In the genomic region with DNA sequence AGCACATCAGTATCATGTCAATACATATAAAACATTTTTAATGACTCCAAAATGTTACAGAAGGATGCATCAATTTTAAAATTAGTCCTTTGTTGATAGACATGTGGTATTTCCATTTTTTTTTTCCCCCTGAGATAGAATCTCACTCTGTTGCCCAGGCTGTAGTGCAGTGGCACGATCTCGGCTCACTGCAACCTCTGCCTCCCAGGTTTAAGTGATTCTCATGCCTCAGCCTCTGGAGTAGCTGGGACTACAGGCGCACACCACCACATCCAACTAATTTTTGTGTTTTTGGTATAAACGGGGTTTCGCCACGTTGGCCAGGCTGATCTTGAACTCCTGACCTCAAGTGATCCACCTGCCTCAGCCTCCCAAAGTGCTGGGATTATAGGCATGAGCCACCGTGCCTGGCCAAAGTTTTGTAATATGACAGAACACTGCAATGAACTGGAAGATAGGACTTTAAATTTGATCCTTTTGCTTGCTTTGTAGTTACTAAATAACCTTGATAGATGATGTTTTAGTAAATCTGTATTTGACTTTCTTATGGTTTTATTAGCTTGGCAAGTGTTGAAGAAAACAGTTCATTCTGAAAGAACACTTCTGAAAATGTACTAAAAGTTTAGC, we compare ENCODE assay signal across 8 cellular contexts. TPM values are rescaled to one million over a fixed set of nuclear protein-coding genes. Genes with fewer than 3 reads are reported as not detected.
DNase-seq lines count a peak whose midpoint lies in the region; ATAC-seq, FAIRE-seq and TF ChIP-seq lines count a peak whose summit lies in the region.
"Not testable (repeated sequence)": the region's sequence is repeated elsewhere in the genome, so short reads cannot be mapped to it uniquely, and the experiment has no call there.

No MANE protein-coding gene starts in this region.

- 8% methylated on average over 7 of the region's 7 CpGs for WGBS in K562 (ENCODE audit: insufficient coverage, low coverage, missing lambda C conversion rate)
- WGBS in hepatocyte (ENCODE audit: low lambda C conversion rate, missing lambda C conversion rate) = 61% methylated on average over 7 of the region's 7 CpGs
- 53% methylated on average over 7 of the region's 7 CpGs for WGBS in liver
- 84% methylated on average over 7 of the region's 7 CpGs for WGBS in smooth muscle cell (ENCODE audit: low lambda C conversion rate)

- H3K79me2 ChIP-seq in K562 (ENCODE audit: control insufficient read depth, insufficient read depth, low read length) = not testable (repeated sequence)
- H3K79me2 ChIP-seq in hepatocyte = peaks cover 74% of the 10 kb centered on the region
- peaks cover 78% of the 10 kb centered on the region for H3K79me2 ChIP-seq in smooth muscle cell (ENCODE audit: low read depth)

- CTCF ChIA-PET in HEK293 (lab: Yijun Ruan, JAX) = interaction anchor here (0.7 kb wide), 1 partner anchor 1308 kb away, joined by 3 read pairs; no protein-coding TSS in a partner anchor
- CTCF ChIA-PET in K562 (lab: Yijun Ruan, JAX; ENCODE audit: low intra/inter-chr PET ratio) = not testable (repeated sequence)

- in situ Hi-C loops in K562 (cut with MboI) = not testable (repeated sequence)

- not testable (repeated sequence) for DNase-seq in RWPE2 (ENCODE audit: low spot score); K562 (ENCODE audit: extremely low read depth in 1 of 4, low spot score in 3 of 4); hepatocyte (ENCODE audit: low spot score); mucosa of descending colon; smooth muscle cell (lab: John Stamatoyannopoulos, UW; ENCODE audit: unreplicated experiment)

- not testable (repeated sequence) for H3K4me1 ChIP-seq in HEK293 (ENCODE audit: control insufficient read depth, insufficient read depth, low read length); hepatocyte (ENCODE audit: insufficient read depth)
- H3K4me1 ChIP-seq in RWPE2 (ENCODE audit: insufficient read depth, poor library complexity, severe bottlenecking) = peaks cover 34% of the 10 kb centered on the region
- H3K4me1 ChIP-seq in K562 (replicated peaks in 1 of 2; ENCODE audit: control insufficient read depth in 2 of 2, insufficient read depth in 2 of 2, low read length in 2 of 2) = peaks cover 0 to 15% of the 10 kb centered on the region in 2 experiments; a peak in 3 of 5 replicates
- H3K4me1 ChIP-seq in liver (ENCODE audit: control insufficient read depth in 4 of 4, insufficient read depth in 4 of 4, low read length in 3 of 4) = peaks cover 11 to 35% (median 27%) of the 10 kb centered on the region in 4 donors
- H3K4me1 ChIP-seq in mucosa of descending colon (ENCODE audit: low read depth) = peaks cover 31% of the 10 kb centered on the region
- peaks cover 13% of the 10 kb centered on the region for H3K4me1 ChIP-seq in smooth muscle cell (ENCODE audit: low read depth)

- not testable (repeated sequence) for H3K9me3 ChIP-seq in HEK293 (ENCODE audit: control insufficient read depth, insufficient read depth, low read depth, low read length); RWPE2 (ENCODE audit: severe bottlenecking); K562 (replicated peaks; ENCODE audit: control insufficient read depth, insufficient read depth, low read depth, low read length); hepatocyte (ENCODE audit: low read depth); liver (ENCODE audit: control insufficient read depth in 4 of 4, low read length in 3 of 4); mucosa of descending colon; smooth muscle cell (replicated peaks; ENCODE audit: low read depth)

- H3K4me2 ChIP-seq in K562 (ENCODE audit: insufficient read depth, low read length); smooth muscle cell: not testable (repeated sequence)
- H3K4me2 ChIP-seq in hepatocyte = peak overlapping the region; percentile 79

- intact Hi-C loops in K562 (cut with micrococcal nuclease); mucosa of descending colon (cut with DNase I, micrococcal nuclease): not testable (repeated sequence)

- not testable (repeated sequence) for FAIRE-seq in K562 (lab: Jason Lieb, UNC)

- not testable (repeated sequence) for TF ChIP-seq CTCF in 22Rv1 (IDR thresholded peaks at IDR 0.05); HEK293 (tag by site-specific recombination; IDR thresholded peaks at IDR 0.05); RWPE2 (IDR thresholded peaks at IDR 0.05; ENCODE audit: poor library complexity, severe bottlenecking); K562 (IDR thresholded peaks at IDR 0.05 in 2 of 3, conservative IDR thresholded peaks at IDR 0.05 in 1 of 3; ENCODE audit: insufficient read depth in 2 of 3, low read depth in 1 of 3, low read length in 3 of 3); hepatocyte (IDR thresholded peaks at IDR 0.05; ENCODE audit: poor library complexity); liver (IDR thresholded peaks at IDR 0.05; ENCODE audit: low read depth, low read length, missing input control); mucosa of descending colon (IDR thresholded peaks at IDR 0.05); smooth muscle cell (IDR thresholded peaks at IDR 0.05; ENCODE audit: borderline replicate concordance, insufficient read depth, poor library complexity, severe bottlenecking)

- not testable (repeated sequence) for TF ChIP-seq EP300 in K562 (IDR thresholded peaks at IDR 0.05; ENCODE audit: low read length)

- H3K27ac ChIP-seq in 22Rv1 (peak overlapping the region; percentile 29; the same call in 1 of the 2 replicates), RWPE2 (ENCODE audit: poor library complexity, severe bottlenecking) (peak overlapping the region; percentile 31), hepatocyte (peak overlapping the region; percentile 99), liver (ENCODE audit: low read depth in 1 of 2, low read length in 2 of 2) (peak overlapping the region in 1 of 2 donors; percentile 27)
- not testable (repeated sequence) for H3K27ac ChIP-seq in HEK293 (ENCODE audit: extremely low read depth, low read depth, low read length); K562 (ENCODE audit: extremely low read depth, low read depth, low read length); smooth muscle cell (ENCODE audit: low read depth)

- not testable (repeated sequence) for H4K20me1 ChIP-seq in K562 (replicated peaks; ENCODE audit: control insufficient read depth, insufficient read depth, low read length); hepatocyte (ENCODE audit: insufficient read depth, poor library complexity, severe bottlenecking)
- peaks cover 31% of the 10 kb centered on the region for H4K20me1 ChIP-seq in smooth muscle cell (ENCODE audit: low read depth)

- TF ChIP-seq POLR2A in K562 (conservative IDR thresholded peaks at IDR 0.05) = not testable (repeated sequence)

- not testable (repeated sequence) for H3K27me3 ChIP-seq in RWPE2 (ENCODE audit: insufficient read depth, poor library complexity, severe bottlenecking); hepatocyte; liver (ENCODE audit: control insufficient read depth in 4 of 4, insufficient read depth in 4 of 4, low read length in 3 of 4); smooth muscle cell (ENCODE audit: low read depth)
- peaks cover 14 to 37% of the 10 kb centered on the region in 2 experiments; a peak in 3 of 5 replicates for H3K27me3 ChIP-seq in K562 (ENCODE audit: control insufficient read depth in 2 of 2, insufficient read depth in 2 of 2, low read length in 2 of 2)

- not testable (repeated sequence) for H2AFZ ChIP-seq in K562 (ENCODE audit: low read depth, low read length); hepatocyte; smooth muscle cell (ENCODE audit: low read depth)

- TF ChIP-seq RAD21 in K562 (CRISPR knock-in tag; conservative IDR thresholded peaks at IDR 0.05 in 1 of 2, IDR thresholded peaks at IDR 0.05 in 1 of 2) = not testable (repeated sequence)
- peak in 1 of 2 donors; percentile 16 for TF ChIP-seq RAD21 in liver (IDR thresholded peaks at IDR 0.05)

- H3K9me1 ChIP-seq in K562 (ENCODE audit: control insufficient read depth, insufficient read depth, low read length) = not testable (repeated sequence)

- H3K9ac ChIP-seq in K562 (ENCODE audit: insufficient read depth in 1 of 2, low read depth in 2 of 2, low read length in 2 of 2); liver (ENCODE audit: low read depth in 1 of 2, low read length in 2 of 2); smooth muscle cell (ENCODE audit: low read depth): not testable (repeated sequence)

- H3K9me2 ChIP-seq in hepatocyte (replicated peaks; ENCODE audit: insufficient read depth) = not testable (repeated sequence)

- BruUV-seq in K562 (replicated peaks; lab: Mats Ljungman, UMichigan) = not testable (repeated sequence)

- POLR2A ChIA-PET in HEK293 (lab: Yijun Ruan, JAX) (interaction anchor here (0.7 kb wide), 1 partner anchor 212 kb away, joined by 3 read pairs; no protein-coding TSS in a partner anchor), K562 (lab: Yijun Ruan, JAX) (interaction anchor here (0.6 kb wide), 2 partner anchors 131 to 821 kb away, joined by 3 read pairs; no protein-coding TSS in a partner anchor)

- H3K4me3 ChIP-seq in HEK293 (ENCODE audit: low read depth, low read length); RWPE2 (ENCODE audit: severe bottlenecking); K562; liver (ENCODE audit: low read depth in 1 of 3, low read length in 3 of 3); mucosa of descending colon: not testable (repeated sequence)
- H3K4me3 ChIP-seq in hepatocyte = peak overlapping the region; percentile 9
- H3K4me3 ChIP-seq in smooth muscle cell = peak overlapping the region; percentile 70

- ATAC-seq in RWPE2 (ENCODE audit: low read depth); K562: not testable (repeated sequence)
- ATAC-seq in mucosa of descending colon = peak; percentile 30

- not testable (repeated sequence) for H3K36me3 ChIP-seq in HEK293 (ENCODE audit: control insufficient read depth in 2 of 2, insufficient read depth in 1 of 2, low read length in 2 of 2); K562 (ENCODE audit: control insufficient read depth, insufficient read depth, low read length); hepatocyte (replicated peaks; ENCODE audit: insufficient read depth, low read depth); liver (ENCODE audit: control insufficient read depth in 4 of 4, insufficient read depth in 3 of 4, low read depth in 1 of 4, low read length in 3 of 4); mucosa of descending colon (ENCODE audit: low read depth); smooth muscle cell (ENCODE audit: low read depth)
- peaks cover 13% of the 10 kb centered on the region for H3K36me3 ChIP-seq in RWPE2 (ENCODE audit: low read depth)

- peaks cover 10% of the 10 kb centered on the region for H3F3A ChIP-seq in smooth muscle cell (ENCODE audit: low read depth)

RNA-seq across cellular contexts. Expression of a gene that starts 3.4 kb away (rescaled TPM):
- total RNA-seq in K562 (2011; cell fraction: chromatin; rRNA removed; ENCODE audit: low replicate concordance) = 0.30 and 0.42 TPM in 2 replicates
- 0.50 and 1.2 TPM in 2 replicates for total RNA-seq in K562 (2011; cell fraction: nucleolus; rRNA removed)
- total RNA-seq in K562 (2011; cell fraction: nucleoplasm; rRNA removed) = 0.22 and 0.84 TPM in 2 replicates
- total RNA-seq in K562 (2014; rRNA removed) = 0.04 TPM in 1 of 2 replicates, not detected in the other
- total RNA-seq in K562 (2014; rRNA removed; fragmentation: Illumina TruSeq; extraction: Trizol) = 0.26 TPM in 1 of 2 replicates, not detected in the other
- total RNA-seq in K562 (2015; rRNA removed; fragmentation: Illumina TruSeq; extraction: Trizol) = not detected in 2 replicates
- total RNA-seq in K562 (2021) = 0.22 and 0.27 TPM in 2 replicates
- polyA plus RNA-seq in K562 (2011; rRNA removed) = 0.39 and 0.50 TPM in 2 replicates
- 0.21 and 0.65 TPM in 2 replicates for polyA plus RNA-seq in K562 (2011; cell fraction: cytosol; rRNA removed)
- 0.06 and 0.44 TPM in 2 replicates for polyA plus RNA-seq in K562 (2011; cell fraction: nucleus; rRNA removed)
- 0.07 TPM in 1 of 2 replicates, not detected in the other for polyA plus RNA-seq in K562 (2012)
- 0.03 and 0.04 TPM in 2 replicates for polyA plus RNA-seq in K562 (2014; fragmentation: Illumina TruSeq; extraction: Trizol)
- polyA plus RNA-seq in K562 (2014; fragmentation: Nextera tagmentation; extraction: Ambion mirVana) = not detected
- not detected in 2 replicates for polyA plus RNA-seq in K562 (2014; rRNA removed)
- polyA minus RNA-seq in K562 (2011; rRNA and poly(A)+ RNA removed) = 0.39 and 0.60 TPM in 2 replicates
- not detected in 2 replicates for polyA minus RNA-seq in K562 (2011; cell fraction: cytosol; rRNA and poly(A)+ RNA removed)
- 0.13 TPM in 1 of 2 replicates, not detected in the other for polyA minus RNA-seq in K562 (2011; cell fraction: nucleus; rRNA and poly(A)+ RNA removed)
- total RNA-seq in hepatocyte = 210 and 235 TPM in 2 replicates
- polyA plus RNA-seq in hepatocyte = 88.0 and 130 TPM in 2 replicates
- 1 to 10 TPM; 3.1 to 3.8 TPM for total RNA-seq in liver
- 1 to 10 TPM; 7.7 to 8.9 TPM for polyA plus RNA-seq in liver
- 100 to 1,000 TPM in 2 of 3 donors, 10 to 100 TPM in 1; 58.1 to 177 (median 128) TPM for total RNA-seq in mucosa of descending colon
- total RNA-seq in smooth muscle cell = 76.4 and 88.3 TPM in 2 replicates
- polyA plus RNA-seq in smooth muscle cell = 42.6 and 53.8 TPM in 2 replicates

RNA-seq across cellular contexts. Expression of a gene that starts 27.6 kb away (rescaled TPM):
- total RNA-seq in K562 (2011; cell fraction: chromatin; rRNA removed; ENCODE audit: low replicate concordance) = 0.49 TPM in 1 of 2 replicates, not detected in the other
- not detected in 2 replicates for total RNA-seq in K562 (2011; cell fraction: nucleolus; rRNA removed)
- total RNA-seq in K562 (2011; cell fraction: nucleoplasm; rRNA removed) = 0.44 TPM in 1 of 2 replicates, not detected in the other
- 0.41 TPM in 1 of 2 replicates, not detected in the other for total RNA-seq in K562 (2014; rRNA removed)
- 0.15 and 0.26 TPM in 2 replicates for total RNA-seq in K562 (2014; rRNA removed; fragmentation: Illumina TruSeq; extraction: Trizol)
- total RNA-seq in K562 (2015; rRNA removed; fragmentation: Illumina TruSeq; extraction: Trizol) = not detected in 2 replicates
- 0.36 TPM in 1 of 2 replicates, not detected in the other for total RNA-seq in K562 (2021)
- polyA plus RNA-seq in K562 (2011; rRNA removed) = 0.19 TPM in 1 of 2 replicates, not detected in the other
- 0.06 TPM in 1 of 2 replicates, not detected in the other for polyA plus RNA-seq in K562 (2011; cell fraction: cytosol; rRNA removed)
- 0.21 and 0.29 TPM in 2 replicates for polyA plus RNA-seq in K562 (2011; cell fraction: nucleus; rRNA removed)
- 0.21 and 0.33 TPM in 2 replicates for polyA plus RNA-seq in K562 (2012)
- 0.10 TPM in 1 of 2 replicates, not detected in the other for polyA plus RNA-seq in K562 (2014; fragmentation: Illumina TruSeq; extraction: Trizol)
- polyA plus RNA-seq in K562 (2014; fragmentation: Nextera tagmentation; extraction: Ambion mirVana) = under 1 TPM; 0.20 to 0.42 TPM
- polyA plus RNA-seq in K562 (2014; rRNA removed) = not detected in 2 replicates
- polyA minus RNA-seq in K562 (2011; rRNA and poly(A)+ RNA removed) = not detected in 2 replicates
- polyA minus RNA-seq in K562 (2011; cell fraction: cytosol; rRNA and poly(A)+ RNA removed) = not detected in 2 replicates
- polyA minus RNA-seq in K562 (2011; cell fraction: nucleus; rRNA and poly(A)+ RNA removed) = not detected in 2 replicates
- total RNA-seq in hepatocyte = 0.32 and 1.4 TPM in 2 replicates
- polyA plus RNA-seq in hepatocyte = 0.39 and 0.51 TPM in 2 replicates
- under 1 TPM; 0.33 TPM for total RNA-seq in liver
- under 1 TPM in 1 of 2 donors, not detected in 1; 0.05 TPM for polyA plus RNA-seq in liver
- under 1 TPM in 1 of 3 donors, not detected in 2; 0.78 TPM for total RNA-seq in mucosa of descending colon
- not detected in 2 replicates for total RNA-seq in smooth muscle cell
- 0.34 and 0.73 TPM in 2 replicates for polyA plus RNA-seq in smooth muscle cell

Comparison
In these comparisons a context has a peak if more than half of its experiments do, and no peak if none do; other contexts are left out.
1. RNA of a gene that starts 3.4 kb away (total RNA-seq): 210 to 235 TPM in hepatocyte, 58.1 to 177 TPM in mucosa of descending colon and 76.4 to 88.3 TPM in smooth muscle cell; 3.1 to 3.8 TPM in liver and 0.04 to 1.2 TPM in K562; every median in the first group is over 10 times any median in the second.